10 cellular contexts compared by ENCODE assay signal in genomic region chr3:182450942-182451607, GRCh38.
"Had no signal": no experiment of that assay in that cellular context is flagged by ENCODE, and none has a peak within 500 bp of the region (broad histone marks: within the 10 kb centered on the region; RNA-seq: fewer than 3 reads in every experiment).

No MANE protein-coding gene starts in this region.

- FAIRE-seq: pancreas had no signal

- H3K4me3 ChIP-seq: colonic mucosa, heart left ventricle, pancreas had no signal

- H3K4me1 ChIP-seq: colonic mucosa, heart left ventricle, pancreas had no signal

- H3K27me3 ChIP-seq: colonic mucosa, heart left ventricle, pancreas had no signal

- ATAC-seq: heart left ventricle, pancreas had no signal

- H3K27ac ChIP-seq: colonic mucosa, heart left ventricle, pancreas, WERI-Rb-1 had no signal

- DNase-seq: activated CD4-positive, alpha-beta T cell treated with anti-CD3 and anti-CD28 coated beads for 4 hours; activated naive CD4-positive, alpha-beta T cell treated with anti-CD3 and anti-CD28 coated beads for 36 hours; colonic mucosa; effector CD8-positive, alpha-beta T cell; heart left ventricle; kidney; pancreas; stimulated activated CD4-positive, alpha-beta T cell treated with anti-CD3 and anti-CD28 coated beads, Interleukin-2, amount 100 ng/mL, for 48 hours; stimulated activated CD8-positive, alpha-beta memory T cell treated with anti-CD3 and anti-CD28 coated beads, Interleukin-4, amount 100 ng/mL, for 48 hours; WERI-Rb-1 had no signal

- H3K36me3 ChIP-seq: colonic mucosa, heart left ventricle, pancreas, WERI-Rb-1 had no signal

- H3K9me3 ChIP-seq: colonic mucosa, heart left ventricle, pancreas had no signal
